1 cellular context compared by ENCODE assay signal in genomic region chr1:156108057-156108456, GRCh38.
TF ChIP-seq lines count a peak whose summit lies in the region.

No MANE protein-coding gene starts in this region.

TF ChIP-seq in HCT116, 20 proteins besides CTCF, POLR2A, EP300 and RAD21 (continued from another document):
- no peak for TF ChIP-seq ZBTB33 (IDR thresholded peaks at IDR 0.05; ENCODE audit: extremely low read depth, insufficient replicate concordance, low read length)
- no peak for TF ChIP-seq EZH2 (IDR thresholded peaks at IDR 0.05)
- TF ChIP-seq EZH2phosphoT487 (IDR thresholded peaks at IDR 0.05; ENCODE audit: borderline replicate concordance) = no peak
